12 cellular contexts compared by ENCODE assay signal in genomic region chr7:91280180-91280579, GRCh38. TPM values are rescaled to one million over a fixed set of nuclear protein-coding genes. Genes with fewer than 3 reads are reported as not detected.
DNase-seq lines count a peak whose midpoint lies in the region; ATAC-seq and TF ChIP-seq lines count a peak whose summit lies in the region.
"Had no signal": no experiment of that assay in that cellular context is flagged by ENCODE, and none has a peak within 500 bp of the region (broad histone marks: within the 10 kb centered on the region; RNA-seq: fewer than 3 reads in every experiment).

No MANE protein-coding gene starts in this region.

- ATAC-seq in GM18909 (IDR thresholded peaks at IDR 0.05; ENCODE audit: poor library complexity, unreplicated experiment), result peak; percentile 62
- peak; percentile 73 for ATAC-seq in HG02588 (IDR thresholded peaks at IDR 0.05; ENCODE audit: unreplicated experiment)
- ATAC-seq: naive thymus-derived CD4-positive, alpha-beta T cell had no signal

- POLR2A ChIA-PET in HEK293T (lab: Yijun Ruan, JAX), result no interaction called here

- CTCF ChIA-PET in HEK293T (lab: Yijun Ruan, JAX), result interaction anchor here (0.7 kb wide), 1 partner anchor 15 kb away, joined by 3 read pairs; no protein-coding TSS in a partner anchor

- DNase-seq in NCI-H2171 (lab: John Stamatoyannopoulos, UW), result peak; percentile 46
- DNase-seq in myocyte (ENCODE audit: low read depth), result peak; percentile 47
- DNase-seq in NCI-H2081 (lab: John Stamatoyannopoulos, UW), result no peak
- DNase-seq in cerebellar cortex (ENCODE audit: low spot score), result no peak
- DNase-seq in HEK293T (ENCODE audit: extremely low spot score), result no peak
- DNase-seq: amniotic stem cell; immature natural killer cell; naive thymus-derived CD4-positive, alpha-beta T cell; NCI-H2029 treated with DMSO at 0.1 percent for 48 hours; testis had no signal

TF ChIP-seq in HEK293T, 16 proteins besides CTCF, POLR2A, EP300 and RAD21:
- no peak for TF ChIP-seq HDGF (IDR thresholded peaks at IDR 0.05; ENCODE audit: borderline replicate concordance)
- TF ChIP-seq FOXA1 (IDR thresholded peaks at IDR 0.05), result no peak
- TF ChIP-seq FOXK2 (IDR thresholded peaks at IDR 0.05), result no peak
- TF ChIP-seq PKNOX1 (IDR thresholded peaks at IDR 0.05), result no peak
- no peak for TF ChIP-seq TARDBP (IDR thresholded peaks at IDR 0.05)
- no peak for TF ChIP-seq SUZ12 (IDR thresholded peaks at IDR 0.05)
- TF ChIP-seq BHLHE40 (IDR thresholded peaks at IDR 0.05; ENCODE audit: borderline replicate concordance), result no peak

RNA-seq across cellular contexts. Expression of gene FZD1, which starts 15.9 kb away (rescaled TPM):
- 13.3 and 14.2 TPM in 2 replicates for total RNA-seq in myocyte
- 8.5 TPM for polyA plus RNA-seq in myocyte (2012)

Comparison
In these comparisons a context has a peak if more than half of its experiments do, and no peak if none do; other contexts are left out.
1. DNase-seq: peak in NCI-H2171 (single experiment) and myocyte (single experiment); none in NCI-H2081 (0 of 2), cerebellar cortex (single experiment) and HEK293T (single experiment).